8 cellular contexts compared by ENCODE assay signal in genomic region chr11:123111465-123111864, GRCh38. TPM values are rescaled to one million over a fixed set of nuclear protein-coding genes. Genes with fewer than 3 reads are reported as not detected.
DNase-seq lines count a peak whose midpoint lies in the region; ATAC-seq and TF ChIP-seq lines count a peak whose summit lies in the region.

No MANE protein-coding gene starts in this region.

- no peak overlapping the region for H3K27ac ChIP-seq in CD4-positive, alpha-beta T cell (ENCODE audit: low read depth, low read length)
- H3K27ac ChIP-seq in HEK293 (ENCODE audit: extremely low read depth, low read depth, low read length) = no peak overlapping the region
- H3K27ac ChIP-seq in transverse colon = peak overlapping the region; percentile 38 to 63 (median 46)

- in situ Hi-C loops in transverse colon (cut with MboI; ENCODE audit: low pct_ligation_motif_present in 1 of 4, low pct_unique_long_range_greater_than_20kb in 1 of 4, low sequenced_read_pairs in 3 of 4) = loop anchor here in 3 of 4 donors (10.0 to 25.0 kb wide), 2 partner anchors 133 to 376 kb away; no protein-coding TSS in a partner anchor

- POLR2A ChIA-PET in CD4-positive, alpha-beta T cell (lab: Charles Lee) = interaction anchor here (0.8 to 4.7 kb wide), 3 partner anchors 42 to 136 kb away, joined by 3 to 33 read pairs (median 10); partner anchors contain the start of gene HSPA8
- POLR2A ChIA-PET in HEK293 (lab: Yijun Ruan, JAX) = interaction anchor here (0.7 to 1.0 kb wide), 2 partner anchors 32 to 136 kb away, joined by 3 to 4 read pairs; no protein-coding TSS in a partner anchor

- no peaks in the 10 kb centered on the region for H3K36me3 ChIP-seq in HEK293 (ENCODE audit: control insufficient read depth in 2 of 2, insufficient read depth in 1 of 2, low read length in 2 of 2)
- H3K36me3 ChIP-seq in transverse colon = no peaks in the 10 kb centered on the region

- intact Hi-C loops in CD4-positive, alpha-beta T cell (cut with DNase I, micrococcal nuclease) = loop anchor here (1.0 to 10.0 kb wide), 3 partner anchors 136 to 366 kb away; partner anchors contain the start of gene JHY (in 1 of the 2)
- intact Hi-C loops in transverse colon (cut with DNase I; ENCODE audit: low total_unique reads) = loop anchor here (2.0 kb wide), 1 partner anchor 135 kb away; no protein-coding TSS in a partner anchor

- no peaks in the 10 kb centered on the region for H3K27me3 Mint-ChIP-seq in CD4-positive, alpha-beta T cell

- 49 to 58% methylated on average over 3 to 4 of the region's 4 CpGs for WGBS in transverse colon (ENCODE audit: low coverage in 1 of 2), 2 donors

- no peak overlapping the region for H3K4me3 ChIP-seq in HEK293 (ENCODE audit: low read depth, low read length)
- no peak overlapping the region for H3K4me3 ChIP-seq in cardiac fibroblast (replicated peaks in 1 of 2; ENCODE audit: low read depth in 2 of 2, low read length in 2 of 2)
- no peak overlapping the region for H3K4me3 ChIP-seq in transverse colon

- no peaks in the 10 kb centered on the region for H3K27me3 ChIP-seq in CD4-positive, alpha-beta T cell (ENCODE audit: control insufficient read depth, insufficient read depth, low read length)
- no peaks in the 10 kb centered on the region for H3K27me3 ChIP-seq in transverse colon

- no peak overlapping the region for H3K4me3 Mint-ChIP-seq in CD4-positive, alpha-beta T cell

- ATAC-seq in CD4-positive, alpha-beta T cell (ENCODE audit: poor library complexity) = peak; percentile 48

- peaks cover 3% of the 10 kb centered on the region for H3K9me3 Mint-ChIP-seq in CD4-positive, alpha-beta T cell

- CTCF ChIA-PET in CD4-positive, alpha-beta T cell (lab: Charles Lee) = interaction anchor here (0.6 to 2.0 kb wide), 5 partner anchors 11 to 150 kb away, joined by 3 to 6 read pairs (median 3); no protein-coding TSS in a partner anchor
- CTCF ChIA-PET in HEK293 (lab: Yijun Ruan, JAX) = interaction anchor here (0.6 to 14.6 kb wide), 36 partner anchors 9 to 450 kb away, joined by 3 to 261 read pairs (median 4); no protein-coding TSS in a partner anchor

- TF ChIP-seq POLR2A in transverse colon (IDR thresholded peaks at IDR 0.05) = no peak

- TF ChIP-seq CTCF in CD4-positive, alpha-beta T cell (IDR thresholded peaks at IDR 0.05) = peak; percentile 83
- TF ChIP-seq CTCF in HEK293 (tag by site-specific recombination; IDR thresholded peaks at IDR 0.05) = no peak
- TF ChIP-seq CTCF in cardiac fibroblast (IDR thresholded peaks at IDR 0.05; ENCODE audit: low read depth, low read length) = peak; percentile 69
- TF ChIP-seq CTCF in transverse colon (IDR thresholded peaks at IDR 0.05) = peak; percentile 80 to 91 (median 82)

- no peak for TF ChIP-seq EP300 in transverse colon (IDR thresholded peaks at IDR 0.05; ENCODE audit: low read depth)

- H3K27ac Mint-ChIP-seq in CD4-positive, alpha-beta T cell = no peak overlapping the region

- H3K9me3 ChIP-seq in CD4-positive, alpha-beta T cell (ENCODE audit: control insufficient read depth, low read length) = peaks cover 7% of the 10 kb centered on the region
- H3K9me3 ChIP-seq in HEK293 (ENCODE audit: control insufficient read depth, insufficient read depth, low read depth, low read length) = no peaks in the 10 kb centered on the region
- no peaks in the 10 kb centered on the region for H3K9me3 ChIP-seq in transverse colon

- H3K36me3 Mint-ChIP-seq in CD4-positive, alpha-beta T cell (ENCODE audit: low read depth) = no peaks in the 10 kb centered on the region

- H3K4me1 Mint-ChIP-seq in CD4-positive, alpha-beta T cell (ENCODE audit: low read depth) = no peaks in the 10 kb centered on the region

- H3K4me1 ChIP-seq in HEK293 (ENCODE audit: control insufficient read depth, insufficient read depth, low read length) (no peaks in the 10 kb centered on the region), transverse colon (peaks cover 0 to 6% (median 2%) of the 10 kb centered on the region in 4 donors)

- no peak for DNase-seq in CD4-positive, alpha-beta T cell
- DNase-seq in NCI-H774 (lab: John Stamatoyannopoulos, UW) = peak; percentile 51
- DNase-seq in cardiac fibroblast (ENCODE audit: low read depth in 2 of 2) = peak; percentile 66 to 73
- DNase-seq in kidney tubule cell (ENCODE audit: low spot score) = peak; percentile 73
- DNase-seq in transverse colon = no peak
- no peak for DNase-seq in mucosa of gallbladder (ENCODE audit: low spot score)
- no peak for DNase-seq in activated gamma-delta T cell (lab: John Stamatoyannopoulos, UW)

TF ChIP-seq in HEK293, 187 proteins besides CTCF, POLR2A, EP300 and RAD21:
- TF ChIP-seq IKZF3 (tag by site-specific recombination; IDR thresholded peaks at IDR 0.05) (no peak), ZNF654 (tag by site-specific recombination; IDR thresholded peaks at IDR 0.05; ENCODE audit: low read depth) (peak; percentile 77)
- TF ChIP-seq, protein P1, sequence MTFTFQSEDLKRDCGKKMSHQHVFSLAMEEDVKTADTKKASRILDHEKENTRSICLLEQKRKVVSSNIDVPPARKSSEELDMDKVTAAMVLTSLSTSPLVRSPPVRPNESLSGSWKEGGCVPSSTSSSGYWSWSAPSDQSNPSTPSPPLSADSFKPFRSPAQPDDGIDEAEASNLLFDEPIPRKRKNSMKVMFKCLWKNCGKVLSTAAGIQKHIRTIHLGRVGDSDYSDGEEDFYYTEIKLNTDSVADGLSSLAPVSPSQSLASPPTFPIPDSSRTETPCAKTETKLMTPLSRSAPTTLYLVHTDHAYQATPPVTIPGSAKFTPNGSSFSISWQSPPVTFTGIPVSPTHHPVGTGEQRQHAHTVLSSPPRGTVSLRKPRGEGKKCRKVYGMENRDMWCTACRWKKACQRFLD (tag by site-specific recombination; IDR thresholded peaks at IDR 0.05) = no peak

RNA-seq across cellular contexts. Expression of gene HSPA8, which starts 49.5 kb away (rescaled TPM):
- total RNA-seq in CD4-positive, alpha-beta T cell = 100 to 1,000 TPM; 788 to 811 TPM
- total RNA-seq in transverse colon (100 to 1,000 TPM; 183 to 783 (median 651) TPM), mucosa of gallbladder (923 TPM)

Comparison
In these comparisons a context has a peak if more than half of its experiments do, and no peak if none do; other contexts are left out.
1. DNase-seq: peak in NCI-H774 (single experiment), cardiac fibroblast (2 of 2) and kidney tubule cell (single experiment); none in CD4-positive, alpha-beta T cell (0 of 10), transverse colon (single experiment), mucosa of gallbladder (single experiment) and activated gamma-delta T cell (single experiment).
2. H3K27ac ChIP-seq: peak in transverse colon (4 of 4); none in CD4-positive, alpha-beta T cell (single experiment) and HEK293 (single experiment).